In the genomic region with DNA sequence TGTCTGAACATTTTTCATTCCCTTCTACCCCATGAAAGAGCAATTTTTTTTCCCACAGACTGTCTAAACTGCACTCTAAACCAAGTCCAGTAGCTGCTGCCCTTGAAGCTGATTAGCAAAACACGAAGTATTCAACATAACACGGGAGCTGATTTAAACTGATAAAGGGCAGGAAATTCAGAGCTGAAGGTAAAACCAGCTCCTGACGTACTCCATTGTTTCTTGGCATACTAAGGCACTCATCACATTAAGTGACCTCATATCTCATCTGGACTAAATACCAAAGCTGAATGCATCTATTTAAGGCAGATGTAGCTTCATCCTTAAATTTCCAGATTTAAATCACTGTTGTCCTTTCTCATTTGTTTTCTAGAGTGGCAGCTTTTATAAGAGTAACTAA, we compare ENCODE assay signal across 2 cellular contexts.
A peak's percentile ranks its signal among the peaks of the same experiment; 100 is the strongest.
TF ChIP-seq lines count a peak whose summit lies in the region.

No MANE protein-coding gene starts in this region.

TF ChIP-seq in H1, 55 proteins besides CTCF, POLR2A, EP300 and RAD21:
- TF ChIP-seq GTF2F1 (IDR thresholded peaks at IDR 0.05; ENCODE audit: borderline replicate concordance, low read depth, low read length) (no peak), KDM4A (IDR thresholded peaks at IDR 0.05; ENCODE audit: low read depth, low read length, severe bottlenecking) (no peak), FOSL1 (IDR thresholded peaks at IDR 0.05; ENCODE audit: insufficient read depth, low read depth, low read length) (no peak), CREB1 (IDR thresholded peaks at IDR 0.05) (no peak), TAF7 (optimal IDR thresholded peaks at IDR 0.05; ENCODE audit: borderline replicate concordance, low read depth, low read length) (no peak), NRF1 (IDR thresholded peaks at IDR 0.05; ENCODE audit: low read depth, low read length) (no peak), JUND (IDR thresholded peaks at IDR 0.05; ENCODE audit: low read length) (no peak), BACH1 (IDR thresholded peaks at IDR 0.05; ENCODE audit: low read length) (no peak), BCL11A (IDR thresholded peaks at IDR 0.05; ENCODE audit: low read depth in 2 of 2, low read length in 2 of 2) (no peak), SIN3A (conservative IDR thresholded peaks at IDR 0.05 in 1 of 2, IDR thresholded peaks at IDR 0.05 in 1 of 2; ENCODE audit: low read depth in 1 of 2, low read length in 2 of 2) (no peak), TAF1 (IDR thresholded peaks at IDR 0.05; ENCODE audit: low read depth, low read length) (no peak), KDM1A (IDR thresholded peaks at IDR 0.05; ENCODE audit: borderline replicate concordance, low read length) (no peak), ZNF274 (IDR thresholded peaks at IDR 0.05; ENCODE audit: borderline replicate concordance, extremely low read depth, low read length) (no peak), YY1 (IDR thresholded peaks at IDR 0.05; ENCODE audit: low read depth, low read length) (no peak)
- TF ChIP-seq, protein P1, sequence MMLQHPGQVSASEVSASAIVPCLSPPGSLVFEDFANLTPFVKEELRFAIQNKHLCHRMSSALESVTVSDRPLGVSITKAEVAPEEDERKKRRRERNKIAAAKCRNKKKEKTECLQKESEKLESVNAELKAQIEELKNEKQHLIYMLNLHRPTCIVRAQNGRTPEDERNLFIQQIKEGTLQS (IDR thresholded peaks at IDR 0.05; ENCODE audit: insufficient read depth, low read depth, low read length): no peak

TF ChIP-seq in liver, 16 proteins besides CTCF, POLR2A, EP300 and RAD21:
- TF ChIP-seq, protein P1 (IDR thresholded peaks at IDR 0.05): no peak
- TF ChIP-seq, protein P2, sequence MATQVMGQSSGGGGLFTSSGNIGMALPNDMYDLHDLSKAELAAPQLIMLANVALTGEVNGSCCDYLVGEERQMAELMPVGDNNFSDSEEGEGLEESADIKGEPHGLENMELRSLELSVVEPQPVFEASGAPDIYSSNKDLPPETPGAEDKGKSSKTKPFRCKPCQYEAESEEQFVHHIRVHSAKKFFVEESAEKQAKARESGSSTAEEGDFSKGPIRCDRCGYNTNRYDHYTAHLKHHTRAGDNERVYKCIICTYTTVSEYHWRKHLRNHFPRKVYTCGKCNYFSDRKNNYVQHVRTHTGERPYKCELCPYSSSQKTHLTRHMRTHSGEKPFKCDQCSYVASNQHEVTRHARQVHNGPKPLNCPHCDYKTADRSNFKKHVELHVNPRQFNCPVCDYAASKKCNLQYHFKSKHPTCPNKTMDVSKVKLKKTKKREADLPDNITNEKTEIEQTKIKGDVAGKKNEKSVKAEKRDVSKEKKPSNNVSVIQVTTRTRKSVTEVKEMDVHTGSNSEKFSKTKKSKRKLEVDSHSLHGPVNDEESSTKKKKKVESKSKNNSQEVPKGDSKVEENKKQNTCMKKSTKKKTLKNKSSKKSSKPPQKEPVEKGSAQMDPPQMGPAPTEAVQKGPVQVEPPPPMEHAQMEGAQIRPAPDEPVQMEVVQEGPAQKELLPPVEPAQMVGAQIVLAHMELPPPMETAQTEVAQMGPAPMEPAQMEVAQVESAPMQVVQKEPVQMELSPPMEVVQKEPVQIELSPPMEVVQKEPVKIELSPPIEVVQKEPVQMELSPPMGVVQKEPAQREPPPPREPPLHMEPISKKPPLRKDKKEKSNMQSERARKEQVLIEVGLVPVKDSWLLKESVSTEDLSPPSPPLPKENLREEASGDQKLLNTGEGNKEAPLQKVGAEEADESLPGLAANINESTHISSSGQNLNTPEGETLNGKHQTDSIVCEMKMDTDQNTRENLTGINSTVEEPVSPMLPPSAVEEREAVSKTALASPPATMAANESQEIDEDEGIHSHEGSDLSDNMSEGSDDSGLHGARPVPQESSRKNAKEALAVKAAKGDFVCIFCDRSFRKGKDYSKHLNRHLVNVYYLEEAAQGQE (IDR thresholded peaks at IDR 0.05): no peak
- peak; percentile 53 to 62 for TF ChIP-seq HNF4A (conservative IDR thresholded peaks at IDR 0.05)
- TF ChIP-seq, protein P3, sequence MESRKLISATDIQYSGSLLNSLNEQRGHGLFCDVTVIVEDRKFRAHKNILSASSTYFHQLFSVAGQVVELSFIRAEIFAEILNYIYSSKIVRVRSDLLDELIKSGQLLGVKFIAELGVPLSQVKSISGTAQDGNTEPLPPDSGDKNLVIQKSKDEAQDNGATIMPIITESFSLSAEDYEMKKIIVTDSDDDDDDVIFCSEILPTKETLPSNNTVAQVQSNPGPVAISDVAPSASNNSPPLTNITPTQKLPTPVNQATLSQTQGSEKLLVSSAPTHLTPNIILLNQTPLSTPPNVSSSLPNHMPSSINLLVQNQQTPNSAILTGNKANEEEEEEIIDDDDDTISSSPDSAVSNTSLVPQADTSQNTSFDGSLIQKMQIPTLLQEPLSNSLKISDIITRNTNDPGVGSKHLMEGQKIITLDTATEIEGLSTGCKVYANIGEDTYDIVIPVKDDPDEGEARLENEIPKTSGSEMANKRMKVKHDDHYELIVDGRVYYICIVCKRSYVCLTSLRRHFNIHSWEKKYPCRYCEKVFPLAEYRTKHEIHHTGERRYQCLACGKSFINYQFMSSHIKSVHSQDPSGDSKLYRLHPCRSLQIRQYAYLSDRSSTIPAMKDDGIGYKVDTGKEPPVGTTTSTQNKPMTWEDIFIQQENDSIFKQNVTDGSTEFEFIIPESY (IDR thresholded peaks at IDR 0.05): no peak
- TF ChIP-seq HNF4G (IDR thresholded peaks at IDR 0.05): no peak
